17 cellular contexts compared by ENCODE assay signal in the genomic region with DNA sequence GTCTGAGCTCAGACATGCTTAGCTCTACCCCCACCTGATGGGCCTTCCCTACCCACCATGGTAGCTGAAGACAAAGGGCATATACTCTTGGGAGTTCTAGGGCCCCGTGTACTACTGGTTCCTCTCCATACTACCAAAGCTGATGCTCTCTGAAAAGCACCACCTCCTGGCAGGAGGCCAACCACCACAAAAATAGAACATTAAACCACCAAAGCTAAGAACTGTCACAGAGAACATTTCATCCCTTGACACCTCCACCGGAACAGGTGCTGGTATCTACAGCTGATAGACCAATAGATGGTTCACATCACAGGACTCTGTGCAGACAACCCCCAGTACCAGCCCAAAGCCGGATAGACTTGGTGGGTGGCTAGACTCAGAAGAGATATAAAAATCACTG.
DNase-seq lines count a peak whose midpoint lies in the region; ATAC-seq and TF ChIP-seq lines count a peak whose summit lies in the region.
"Had no signal": no experiment of that assay in that cellular context is flagged by ENCODE, and none has a peak within 500 bp of the region (broad histone marks: within the 10 kb centered on the region; RNA-seq: fewer than 3 reads in every experiment).

No MANE protein-coding gene starts in this region.

- POLR2A ChIA-PET in GM10248 (lab: Yijun Ruan, JAX) = no interaction called here

- TF ChIP-seq POLR2A in GM18505 (IDR thresholded peaks at IDR 0.05; ENCODE audit: borderline replicate concordance, extremely low read depth, insufficient read depth, insufficient read length) = no peak

- H3K27me3 Mint-ChIP-seq in stimulated activated naive CD8-positive, alpha-beta T cell treated with anti-CD3 and anti-CD28 coated beads, Interleukin-15, amount 100 ng/mL, for 72 hours = no peaks in the 10 kb centered on the region

- CTCF ChIA-PET in GM10248 (lab: Yijun Ruan, JAX) = interaction anchor here (1.0 to 1.5 kb wide), 2 partner anchors 8 to 21 kb away, joined by 3 to 5 read pairs; no protein-coding TSS in a partner anchor

- peaks cover 0 to 6% of the 10 kb centered on the region in 2 donors for H3K9me3 Mint-ChIP-seq in stimulated activated naive CD8-positive, alpha-beta T cell treated with anti-CD3 and anti-CD28 coated beads, Interleukin-15, amount 100 ng/mL, for 72 hours
- H3K9me3 Mint-ChIP-seq: activated T-cell treated with anti-CD3 and anti-CD28 coated beads, Interleukin-2, amount 50 U/mL, for 24 hours had no signal

- peak overlapping the region in 1 of 2 donors; percentile 91 for H3K27ac Mint-ChIP-seq in stimulated activated naive CD8-positive, alpha-beta T cell treated with anti-CD3 and anti-CD28 coated beads, Interleukin-15, amount 100 ng/mL, for 72 hours
- H3K27ac Mint-ChIP-seq: activated T-cell treated with anti-CD3 and anti-CD28 coated beads, Interleukin-2, amount 50 U/mL, for 24 hours; naive B cell had no signal

- no peaks in the 10 kb centered on the region for H3K4me1 Mint-ChIP-seq in stimulated activated naive CD8-positive, alpha-beta T cell treated with anti-CD3 and anti-CD28 coated beads, Interleukin-15, amount 100 ng/mL, for 72 hours

- peak; percentile 71 for ATAC-seq in GM18505 (IDR thresholded peaks at IDR 0.05; ENCODE audit: unreplicated experiment)
- peak; percentile 63 for ATAC-seq in GM19467 (IDR thresholded peaks at IDR 0.05; ENCODE audit: unreplicated experiment)
- ATAC-seq in HG02763 (IDR thresholded peaks at IDR 0.05; ENCODE audit: unreplicated experiment) = peak; percentile 72
- peak; percentile 89 for ATAC-seq in HG03565 (IDR thresholded peaks at IDR 0.05; ENCODE audit: unreplicated experiment)
- ATAC-seq in stimulated activated naive CD8-positive, alpha-beta T cell treated with anti-CD3 and anti-CD28 coated beads, Interleukin-15, amount 100 ng/mL, for 72 hours = no peak
- ATAC-seq: left colon, Panc1 had no signal

- H3K4me3 Mint-ChIP-seq in stimulated activated naive CD8-positive, alpha-beta T cell treated with anti-CD3 and anti-CD28 coated beads, Interleukin-15, amount 100 ng/mL, for 72 hours = no peak overlapping the region
- H3K4me3 Mint-ChIP-seq: activated T-cell treated with anti-CD3 and anti-CD28 coated beads, Interleukin-2, amount 50 U/mL, for 24 hours; naive B cell had no signal

- DNase-seq in GM10248 (ENCODE audit: extremely low spot score) (no peak), HCEC 1CT (no peak), 8988T (no peak)
- DNase-seq in stimulated activated naive CD8-positive, alpha-beta T cell treated with anti-CD3 and anti-CD28 coated beads, Interleukin-15, amount 100 ng/mL, for 72 hours = no peak
- DNase-seq: activated CD4-positive, alpha-beta T cell treated with anti-CD3 and anti-CD28 coated beads for 1 hour; activated T-cell treated with anti-CD3 and anti-CD28 coated beads, Interleukin-2, amount 50 U/mL, for 24 hours; DMS153; head of caudate nucleus; left colon; MV-4-11; naive B cell; uterus had no signal

- no peak for TF ChIP-seq CTCF in GM10248 (IDR thresholded peaks at IDR 0.05; ENCODE audit: control extremely low read depth, extremely low read depth, low read depth, missing control alignments)
